8 cellular contexts compared by ENCODE assay signal in genomic region chr12:120528861-120529525, GRCh38. TPM values are rescaled to one million over a fixed set of nuclear protein-coding genes. Genes with fewer than 3 reads are reported as not detected.
A peak's percentile ranks its signal among the peaks of the same experiment; 100 is the strongest.
DNase-seq lines count a peak whose midpoint lies in the region; ATAC-seq and TF ChIP-seq lines count a peak whose summit lies in the region.

COQ5 (minus strand) TSS chr12:120529158; CDS start chr12:120529141, 17 bp downstream.

- POLR2A ChIA-PET in activated CD8-positive, alpha-beta memory T cell treated with anti-CD3 and anti-CD28 coated beads for 36 hours (lab: Charles Lee), result interaction anchor here (0.8 to 1.0 kb wide), 3 partner anchors 34 to 238 kb away, joined by 4 to 5 read pairs (median 5); partner anchors contain the start of genes POP5 and RNU4-2

- H3K27ac ChIP-seq in C4-2B, result peak within 1 kb of the TSS; percentile 91

- CTCF ChIA-PET in activated CD8-positive, alpha-beta memory T cell treated with anti-CD3 and anti-CD28 coated beads for 36 hours (lab: Charles Lee), result interaction anchor here (0.9 kb wide), 2 partner anchors 10 to 32 kb away, joined by 3 read pairs; no protein-coding TSS in a partner anchor

- TF ChIP-seq CTCF in C4-2B (conservative IDR thresholded peaks at IDR 0.05), result no peak

- peak; percentile 75 for ATAC-seq in GM19372 (IDR thresholded peaks at IDR 0.05; ENCODE audit: low read depth, unreplicated experiment)
- peak; percentile 67 for ATAC-seq in HG03565 (IDR thresholded peaks at IDR 0.05; ENCODE audit: unreplicated experiment)

- DNase-seq in NCI-H82 treated with DMSO at 0.1 percent for 48 hours (lab: John Stamatoyannopoulos, UW; ENCODE audit: unreplicated experiment) (peak; percentile 77), lung microvascular endothelial cell (ENCODE audit: low read depth in 2 of 2) (peak; percentile 92 to 93)
- DNase-seq in effector CD8-positive, alpha-beta T cell (lab: John Stamatoyannopoulos, UW), result peak; percentile 67
- peak; percentile 67 to 79 (median 71) for DNase-seq in stimulated activated CD4-positive, alpha-beta T cell treated with anti-CD3 and anti-CD28 coated beads, TNF-alpha, amount 100 ng/mL, for 48 hours (ENCODE audit: low read depth in 3 of 3)

RNA-seq across cellular contexts. Expression of gene COQ5, which starts in this region (rescaled TPM):
- 10 to 100 TPM; 33.7 to 36.0 TPM for total RNA-seq in activated CD8-positive, alpha-beta memory T cell treated with anti-CD3 and anti-CD28 coated beads for 36 hours
- total RNA-seq in lung microvascular endothelial cell, result 19.0 and 21.8 TPM in 2 replicates

Comparison
In these comparisons a context has a peak if more than half of its experiments do, and no peak if none do; other contexts are left out.
1. Peak in every context shown above with its lines: DNase-seq, ATAC-seq and H3K27ac ChIP-seq.